In the genomic region with DNA sequence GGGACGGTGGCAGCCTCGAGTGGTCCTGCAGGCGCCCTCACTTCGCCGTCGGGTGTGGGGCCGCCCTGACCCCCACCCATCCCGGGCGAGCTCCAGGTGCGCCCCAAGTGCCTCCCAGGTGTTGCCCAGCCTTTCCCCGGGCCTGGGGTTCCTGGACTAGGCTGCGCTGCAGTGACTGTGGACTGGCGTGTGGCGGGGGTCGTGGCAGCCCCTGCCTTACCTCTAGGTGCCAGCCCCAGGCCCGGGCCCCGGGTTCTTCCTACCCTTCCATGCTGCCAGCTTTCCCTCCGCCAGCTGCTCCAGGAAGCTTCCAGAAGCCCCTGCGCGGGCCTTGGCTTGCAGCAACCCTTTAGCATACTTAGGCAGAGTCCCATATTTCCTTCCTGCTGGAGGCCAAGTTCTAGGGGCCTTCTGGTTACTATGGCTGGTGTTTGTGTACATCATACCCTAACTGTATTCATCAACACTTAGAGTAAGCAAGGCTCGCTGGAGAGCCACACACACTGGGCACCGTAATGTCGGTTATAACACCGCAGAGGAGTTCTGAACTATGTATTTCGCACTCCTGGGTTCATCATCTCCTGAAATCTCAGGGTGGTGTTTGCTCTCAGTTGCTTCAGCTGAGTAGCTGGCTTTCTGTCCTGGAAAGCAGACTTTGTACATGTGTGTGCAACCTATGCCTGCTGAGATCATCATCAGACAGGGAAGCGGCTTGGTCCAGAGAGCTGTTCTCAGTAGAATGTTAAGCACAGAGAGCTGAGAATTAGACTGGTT, we compare ENCODE assay signal across 8 cellular contexts. TPM values are rescaled to one million over a fixed set of nuclear protein-coding genes. Genes with fewer than 3 reads are reported as not detected.
DNase-seq lines count a peak whose midpoint lies in the region; ATAC-seq and TF ChIP-seq lines count a peak whose summit lies in the region.

No MANE protein-coding gene starts in this region.

- no peaks in the 10 kb centered on the region for H3K9me3 ChIP-seq in Loucy (ENCODE audit: insufficient read depth, low read depth, low read length)
- H3K9me3 ChIP-seq in lung (ENCODE audit: control insufficient read depth in 2 of 2, insufficient read depth in 1 of 2, low read length in 1 of 2): no peaks in the 10 kb centered on the region
- no peaks in the 10 kb centered on the region for H3K9me3 ChIP-seq in thoracic aorta

- H3K36me3 ChIP-seq in BJ (ENCODE audit: control insufficient read depth, insufficient read depth, low read length): no peaks in the 10 kb centered on the region
- no peaks in the 10 kb centered on the region for H3K36me3 ChIP-seq in Loucy (ENCODE audit: insufficient read depth, low read length)
- H3K36me3 ChIP-seq in lung (ENCODE audit: control insufficient read depth in 2 of 2, insufficient read depth in 2 of 2, low read length in 2 of 2): no peaks in the 10 kb centered on the region
- H3K36me3 ChIP-seq in thoracic aorta: peaks cover 4% of the 10 kb centered on the region

- H3K4me3 ChIP-seq in BJ (ENCODE audit: low read depth, low read length): peak overlapping the region; percentile 76
- H3K4me3 ChIP-seq in Loucy (ENCODE audit: low read length, poor library complexity, severe bottlenecking): peak overlapping the region; percentile 84
- peak overlapping the region; percentile 81 for H3K4me3 ChIP-seq in lung
- peak overlapping the region; percentile 93 for H3K4me3 ChIP-seq in thoracic aorta

- H3K4me1 ChIP-seq in Loucy (ENCODE audit: insufficient read depth, low read length, poor library complexity, severe bottlenecking) (peaks cover 26% of the 10 kb centered on the region), lung (ENCODE audit: control insufficient read depth in 2 of 2, insufficient read depth in 2 of 2, low read length in 2 of 2) (peaks cover 3 to 5% of the 10 kb centered on the region in 2 donors), thoracic aorta (ENCODE audit: control insufficient read depth in 1 of 2, low read depth in 2 of 2) (peaks cover 9 to 20% of the 10 kb centered on the region in 2 donors)

- peak overlapping the region; percentile 80 for H2AFZ ChIP-seq in Loucy (ENCODE audit: low read length)

- no peaks in the 10 kb centered on the region for H4K20me1 ChIP-seq in Loucy (ENCODE audit: insufficient read depth, low read length, poor library complexity, severe bottlenecking)

- 27 to 30% methylated on average over 26 of the region's 26 CpGs for WGBS in lung, 2 donors

- peaks cover 15% of the 10 kb centered on the region for H3K79me2 ChIP-seq in Loucy (ENCODE audit: insufficient read depth, low read length)

- POLR2A ChIA-PET in BJ (lab: Charles Lee): no interaction called here

- H3K27me3 ChIP-seq in BJ (ENCODE audit: control insufficient read depth, insufficient read depth, low read length) (no peaks in the 10 kb centered on the region), Loucy (ENCODE audit: insufficient read depth, low read length, poor library complexity, severe bottlenecking) (no peaks in the 10 kb centered on the region), lung (ENCODE audit: control insufficient read depth, insufficient read depth) (no peaks in the 10 kb centered on the region), thoracic aorta (replicated peaks; ENCODE audit: insufficient read depth) (no peaks in the 10 kb centered on the region)

- no peaks in the 10 kb centered on the region for H3K9me2 ChIP-seq in Loucy (replicated peaks; ENCODE audit: low read depth, low read length)

- H3K4me2 ChIP-seq in Loucy (ENCODE audit: low read depth, low read length, poor library complexity, severe bottlenecking): peak overlapping the region; percentile 87

- CTCF ChIA-PET in BJ (lab: Yijun Ruan, JAX): interaction anchor here (0.6 to 1.6 kb wide), 3 partner anchors 12 to 643 kb away, joined by 3 to 4 read pairs (median 3); a partner anchor contains a TSS

- H3K9ac ChIP-seq in Loucy (ENCODE audit: low read depth, low read length, poor library complexity, severe bottlenecking): peak overlapping the region; percentile 95

- ATAC-seq in GM19463 (IDR thresholded peaks at IDR 0.05; ENCODE audit: unreplicated experiment): peak; percentile 5
- no peak for ATAC-seq in lung (ENCODE audit: insufficient read depth, low FRiP score)
- ATAC-seq in thoracic aorta (ENCODE audit: insufficient number of reproducible peaks, low FRiP score, low read depth): no peak
- ATAC-seq in GM21619 (IDR thresholded peaks at IDR 0.05; ENCODE audit: unreplicated experiment): no peak

- no peaks in the 10 kb centered on the region for H3F3A ChIP-seq in Loucy (ENCODE audit: low read depth)

- DNase-seq in BJ (ENCODE audit: low read depth) (no peak), cerebellum (ENCODE audit: low spot score) (peak; percentile 11), lung (ENCODE audit: low spot score) (no peak), thoracic aorta (ENCODE audit: low spot score) (no peak), SIG-M5 (lab: John Stamatoyannopoulos, UW) (no peak)

- TF ChIP-seq CTCF in BJ (IDR thresholded peaks at IDR 0.05; ENCODE audit: insufficient read depth, low read depth, low read length) (no peak), Loucy (conservative IDR thresholded peaks at IDR 0.05; ENCODE audit: low read length) (no peak), lung (IDR thresholded peaks at IDR 0.05; ENCODE audit: control extremely low read depth, extremely low read depth) (no peak), thoracic aorta (IDR thresholded peaks at IDR 0.05) (no peak)

- H3K27ac ChIP-seq in lung (ENCODE audit: low read depth in 1 of 2, low read length in 1 of 2) (peak overlapping the region; percentile 57 to 81), thoracic aorta (peak overlapping the region; percentile 78 to 84)

RNA-seq across cellular contexts. Expression of a gene that starts 0.5 kb away (rescaled TPM):
- polyA plus RNA-seq in BJ (2011; rRNA removed): 18.0 and 21.0 TPM in 2 replicates
- polyA minus RNA-seq in BJ (2011; rRNA and poly(A)+ RNA removed): 6.3 and 8.0 TPM in 2 replicates
- total RNA-seq in cerebellum: 16.6 TPM
- total RNA-seq in lung: 10 to 100 TPM; 23.6 to 39.6 TPM
- polyA plus RNA-seq in lung: 10 to 100 TPM in 1 of 2 donors, 1 to 10 TPM in 1; 9.9 to 22.9 TPM
- 10 to 100 TPM; 18.3 to 25.5 TPM for total RNA-seq in thoracic aorta
